Comparison of ENCODE assay signal across 1 cellular context in the genomic region with DNA sequence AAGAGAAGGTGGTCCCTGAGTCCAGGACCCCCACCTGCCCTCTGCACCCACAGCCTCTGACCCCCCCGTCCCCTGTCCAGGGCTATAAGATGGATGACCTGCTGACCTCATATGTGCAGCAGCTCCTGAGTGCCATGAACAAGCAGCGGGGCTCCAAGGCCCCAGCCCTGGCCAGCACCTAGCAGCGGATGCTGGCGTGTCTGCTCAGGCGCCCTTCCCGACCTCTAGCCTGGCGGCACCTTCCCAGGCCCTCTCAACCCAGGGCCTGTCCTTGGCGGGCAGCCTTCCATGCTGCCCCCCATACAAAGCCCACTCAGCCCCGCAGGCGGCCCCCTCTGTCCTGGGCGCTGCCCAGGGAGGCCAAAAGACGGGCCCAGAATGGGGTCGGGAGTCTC.
TF ChIP-seq lines count a peak whose summit lies in the region.

No MANE protein-coding gene starts in this region.

TF ChIP-seq in K562, 482 proteins besides CTCF, POLR2A, EP300 and RAD21:
- TF ChIP-seq, protein P1, sequence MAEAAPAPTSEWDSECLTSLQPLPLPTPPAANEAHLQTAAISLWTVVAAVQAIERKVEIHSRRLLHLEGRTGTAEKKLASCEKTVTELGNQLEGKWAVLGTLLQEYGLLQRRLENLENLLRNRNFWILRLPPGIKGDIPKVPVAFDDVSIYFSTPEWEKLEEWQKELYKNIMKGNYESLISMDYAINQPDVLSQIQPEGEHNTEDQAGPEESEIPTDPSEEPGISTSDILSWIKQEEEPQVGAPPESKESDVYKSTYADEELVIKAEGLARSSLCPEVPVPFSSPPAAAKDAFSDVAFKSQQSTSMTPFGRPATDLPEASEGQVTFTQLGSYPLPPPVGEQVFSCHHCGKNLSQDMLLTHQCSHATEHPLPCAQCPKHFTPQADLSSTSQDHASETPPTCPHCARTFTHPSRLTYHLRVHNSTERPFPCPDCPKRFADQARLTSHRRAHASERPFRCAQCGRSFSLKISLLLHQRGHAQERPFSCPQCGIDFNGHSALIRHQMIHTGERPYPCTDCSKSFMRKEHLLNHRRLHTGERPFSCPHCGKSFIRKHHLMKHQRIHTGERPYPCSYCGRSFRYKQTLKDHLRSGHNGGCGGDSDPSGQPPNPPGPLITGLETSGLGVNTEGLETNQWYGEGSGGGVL (CRISPR knock-in tag; IDR thresholded peaks at IDR 0.05), result no peak
- no peak for TF ChIP-seq ARID1B (IDR thresholded peaks at IDR 0.05)
- TF ChIP-seq RBFOX2 (IDR thresholded peaks at IDR 0.05; ENCODE audit: low read depth, low read length), result peak; percentile 24; the same call in 1 of the 2 replicates
- no peak for TF ChIP-seq YBX1 (IDR thresholded peaks at IDR 0.05)
- TF ChIP-seq, protein P2, sequence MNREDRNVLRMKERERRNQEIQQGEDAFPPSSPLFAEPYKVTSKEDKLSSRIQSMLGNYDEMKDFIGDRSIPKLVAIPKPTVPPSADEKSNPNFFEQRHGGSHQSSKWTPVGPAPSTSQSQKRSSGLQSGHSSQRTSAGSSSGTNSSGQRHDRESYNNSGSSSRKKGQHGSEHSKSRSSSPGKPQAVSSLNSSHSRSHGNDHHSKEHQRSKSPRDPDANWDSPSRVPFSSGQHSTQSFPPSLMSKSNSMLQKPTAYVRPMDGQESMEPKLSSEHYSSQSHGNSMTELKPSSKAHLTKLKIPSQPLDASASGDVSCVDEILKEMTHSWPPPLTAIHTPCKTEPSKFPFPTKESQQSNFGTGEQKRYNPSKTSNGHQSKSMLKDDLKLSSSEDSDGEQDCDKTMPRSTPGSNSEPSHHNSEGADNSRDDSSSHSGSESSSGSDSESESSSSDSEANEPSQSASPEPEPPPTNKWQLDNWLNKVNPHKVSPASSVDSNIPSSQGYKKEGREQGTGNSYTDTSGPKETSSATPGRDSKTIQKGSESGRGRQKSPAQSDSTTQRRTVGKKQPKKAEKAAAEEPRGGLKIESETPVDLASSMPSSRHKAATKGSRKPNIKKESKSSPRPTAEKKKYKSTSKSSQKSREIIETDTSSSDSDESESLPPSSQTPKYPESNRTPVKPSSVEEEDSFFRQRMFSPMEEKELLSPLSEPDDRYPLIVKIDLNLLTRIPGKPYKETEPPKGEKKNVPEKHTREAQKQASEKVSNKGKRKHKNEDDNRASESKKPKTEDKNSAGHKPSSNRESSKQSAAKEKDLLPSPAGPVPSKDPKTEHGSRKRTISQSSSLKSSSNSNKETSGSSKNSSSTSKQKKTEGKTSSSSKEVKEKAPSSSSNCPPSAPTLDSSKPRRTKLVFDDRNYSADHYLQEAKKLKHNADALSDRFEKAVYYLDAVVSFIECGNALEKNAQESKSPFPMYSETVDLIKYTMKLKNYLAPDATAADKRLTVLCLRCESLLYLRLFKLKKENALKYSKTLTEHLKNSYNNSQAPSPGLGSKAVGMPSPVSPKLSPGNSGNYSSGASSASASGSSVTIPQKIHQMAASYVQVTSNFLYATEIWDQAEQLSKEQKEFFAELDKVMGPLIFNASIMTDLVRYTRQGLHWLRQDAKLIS (CRISPR knock-in tag; IDR thresholded peaks at IDR 0.05), result 0 out of 2 replicates have a peak, but pooled peaks have one; percentile 33
- no peak for TF ChIP-seq NCOR1 (IDR thresholded peaks at IDR 0.05)
- TF ChIP-seq BHLHE40 (IDR thresholded peaks at IDR 0.05; ENCODE audit: low read length), result no peak
- no peak for TF ChIP-seq E2F3 (CRISPR knock-in tag; IDR thresholded peaks at IDR 0.05)
- TF ChIP-seq SREBF2 (CRISPR knock-in tag; IDR thresholded peaks at IDR 0.05), result no peak
- TF ChIP-seq ZBTB1 (CRISPR knock-in tag; IDR thresholded peaks at IDR 0.05; ENCODE audit: borderline replicate concordance, low read depth), result 0 out of 2 replicates have a peak, but pooled peaks have one; percentile 21
- TF ChIP-seq CBX1 (IDR thresholded peaks at IDR 0.05; ENCODE audit: low read depth), result no peak
- no peak for TF ChIP-seq ZKSCAN8 (CRISPR knock-in tag; IDR thresholded peaks at IDR 0.05)
- TF ChIP-seq DDX20 (tag; IDR thresholded peaks at IDR 0.05; ENCODE audit: low read depth), result no peak
- TF ChIP-seq, protein P3, sequence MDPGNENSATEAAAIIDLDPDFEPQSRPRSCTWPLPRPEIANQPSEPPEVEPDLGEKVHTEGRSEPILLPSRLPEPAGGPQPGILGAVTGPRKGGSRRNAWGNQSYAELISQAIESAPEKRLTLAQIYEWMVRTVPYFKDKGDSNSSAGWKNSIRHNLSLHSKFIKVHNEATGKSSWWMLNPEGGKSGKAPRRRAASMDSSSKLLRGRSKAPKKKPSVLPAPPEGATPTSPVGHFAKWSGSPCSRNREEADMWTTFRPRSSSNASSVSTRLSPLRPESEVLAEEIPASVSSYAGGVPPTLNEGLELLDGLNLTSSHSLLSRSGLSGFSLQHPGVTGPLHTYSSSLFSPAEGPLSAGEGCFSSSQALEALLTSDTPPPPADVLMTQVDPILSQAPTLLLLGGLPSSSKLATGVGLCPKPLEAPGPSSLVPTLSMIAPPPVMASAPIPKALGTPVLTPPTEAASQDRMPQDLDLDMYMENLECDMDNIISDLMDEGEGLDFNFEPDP (CRISPR knock-in tag; IDR thresholded peaks at IDR 0.05), result no peak
- TF ChIP-seq, protein P4, sequence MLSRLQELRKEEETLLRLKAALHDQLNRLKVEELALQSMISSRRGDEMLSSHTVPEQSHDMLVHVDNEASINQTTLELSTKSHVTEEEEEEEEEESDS (CRISPR knock-in tag; IDR thresholded peaks at IDR 0.05), result no peak
- no peak for TF ChIP-seq SRSF1 (IDR thresholded peaks at IDR 0.05; ENCODE audit: low read depth, low read length)
- no peak for TF ChIP-seq U2AF1 (optimal IDR thresholded peaks at IDR 0.05; ENCODE audit: low read depth, low read length)
- TF ChIP-seq ZNF133 (CRISPR knock-in tag; IDR thresholded peaks at IDR 0.05), result no peak
TF ChIP-seq in K562: peak in this region for 3.
